24 cellular contexts compared by ENCODE assay signal in the genomic region with DNA sequence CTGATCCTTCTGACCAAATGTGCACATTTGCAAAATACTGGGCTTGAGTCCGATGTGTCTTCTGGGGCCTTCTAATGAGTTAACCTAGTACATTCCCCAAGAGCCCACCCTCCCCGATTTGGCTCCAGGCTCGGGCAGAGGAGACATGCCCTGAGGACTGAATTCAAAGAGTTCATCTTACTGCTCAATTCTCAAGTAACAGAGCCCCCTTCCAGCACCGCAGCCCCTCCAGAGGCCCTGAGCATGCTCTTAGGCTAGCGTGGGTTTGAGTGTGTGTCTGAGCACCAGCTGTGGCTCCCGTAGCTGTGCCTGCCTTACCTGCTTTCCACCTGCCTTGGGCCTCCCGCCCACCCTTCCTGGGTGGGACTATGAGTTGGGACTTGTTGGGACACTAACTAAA.
DNase-seq lines count a peak whose midpoint lies in the region; ATAC-seq and TF ChIP-seq lines count a peak whose summit lies in the region.
"Had no signal": no experiment of that assay in that cellular context is flagged by ENCODE, and none has a peak within 500 bp of the region (broad histone marks: within the 10 kb centered on the region; RNA-seq: fewer than 3 reads in every experiment).

No MANE protein-coding gene starts in this region.

- H3K9me3 Mint-ChIP-seq in CD8-positive, alpha-beta T cell = no peaks in the 10 kb centered on the region
- no peaks in the 10 kb centered on the region for H3K9me3 Mint-ChIP-seq in activated CD8-positive, alpha-beta T cell treated with anti-CD3 and anti-CD28 coated beads, Interleukin-2, amount 10 ng/mL, durations not matched to agents 7 days and 5 days (ENCODE audit: insufficient read depth)
- H3K9me3 Mint-ChIP-seq in naive thymus-derived CD4-positive, alpha-beta T cell = no peaks in the 10 kb centered on the region

- intact Hi-C loops in CD8-positive, alpha-beta T cell (cut with DNase I, micrococcal nuclease) = loop anchor here in 1 of 2 experiments (5.0 to 10.0 kb wide), 2 partner anchors 118 to 434 kb away; a partner anchor contains a TSS
- intact Hi-C loops in naive thymus-derived CD4-positive, alpha-beta T cell (cut with micrococcal nuclease) = loop anchor here in 1 of 2 donors (2.0 to 5.0 kb wide), 2 partner anchors 42 to 460 kb away; no protein-coding TSS in a partner anchor
- intact Hi-C loops in posterior vena cava (cut with DNase I) = no loop called here

- ATAC-seq in CD8-positive, alpha-beta T cell = no peak
- peak; percentile 21 for ATAC-seq in activated CD8-positive, alpha-beta T cell treated with anti-CD3 and anti-CD28 coated beads, Interleukin-2, amount 10 ng/mL, durations not matched to agents 7 days and 5 days
- ATAC-seq in naive thymus-derived CD4-positive, alpha-beta T cell = no peak
- ATAC-seq in GM18907 (IDR thresholded peaks at IDR 0.05; ENCODE audit: unreplicated experiment) (no peak), GM21619 (IDR thresholded peaks at IDR 0.05; ENCODE audit: unreplicated experiment) (no peak)
- ATAC-seq: activated CD4-positive, CD25-positive, alpha-beta regulatory T cell treated with anti-CD3 and anti-CD28 coated beads, Interleukin-2, amount 50 U/mL, for 24 hours; foreskin keratinocyte; GM12878; left lung had no signal

- H3K9me3 ChIP-seq in BLaER1 (no peaks in the 10 kb centered on the region), SJCRH30 (replicated peaks) (no peaks in the 10 kb centered on the region)
- no peaks in the 10 kb centered on the region for H3K9me3 ChIP-seq in CD8-positive, alpha-beta T cell (ENCODE audit: low read length)
- H3K9me3 ChIP-seq in naive thymus-derived CD4-positive, alpha-beta T cell (ENCODE audit: control insufficient read depth in 2 of 3, low read length in 3 of 3) = no peaks in the 10 kb centered on the region
- H3K9me3 ChIP-seq: left lung, MG63, mucosa of descending colon, ovary, thyroid gland had no signal

- TF ChIP-seq CTCF in CD8-positive, alpha-beta T cell (IDR thresholded peaks at IDR 0.05) = no peak

- DNase-seq in CD8-positive, alpha-beta T cell = peak in 1 of 7 experiments; percentile 51
- peak; percentile 23 for DNase-seq in activated CD8-positive, alpha-beta T cell treated with anti-CD3 and anti-CD28 coated beads, Interleukin-2, amount 10 ng/mL, durations not matched to agents 7 days and 5 days
- peak in 4 of 9 donors; percentile 7 to 21 (median 11) for DNase-seq in naive thymus-derived CD4-positive, alpha-beta T cell
- DNase-seq in posterior vena cava (ENCODE audit: low spot score) (no peak), SJCRH30 (no peak)
- DNase-seq: aorta; Calu3; foreskin keratinocyte; GDM1; left lung; MG63; mucosa of descending colon; NCI-H187 treated with DMSO at 0.1 percent for 48 hours; NCI-H510A treated with DMSO at 0.1 percent for 48 hours; ovary; SIG-M5; stimulated activated CD4-positive, alpha-beta T cell treated with anti-CD3 and anti-CD28 coated beads, Interleukin-4, amount 100 ng/mL, for 4 hours; T-helper 9 cell; thyroid gland had no signal

- H3K27me3 ChIP-seq in BLaER1 (no peaks in the 10 kb centered on the region), SJCRH30 (no peaks in the 10 kb centered on the region)
- H3K27me3 ChIP-seq in CD8-positive, alpha-beta T cell (ENCODE audit: insufficient read depth, low read length) = no peaks in the 10 kb centered on the region
- H3K27me3 ChIP-seq in naive thymus-derived CD4-positive, alpha-beta T cell (ENCODE audit: control insufficient read depth in 2 of 2, insufficient read depth in 2 of 2, low read length in 2 of 2) = no peaks in the 10 kb centered on the region
- H3K27me3 ChIP-seq: foreskin keratinocyte, left lung, MG63, ovary, thyroid gland had no signal

- peak overlapping the region; percentile 40 for H3K4me3 ChIP-seq in BLaER1
- no peak overlapping the region for H3K4me3 ChIP-seq in CD8-positive, alpha-beta T cell (ENCODE audit: low read depth, low read length)
- H3K4me3 ChIP-seq in naive thymus-derived CD4-positive, alpha-beta T cell (ENCODE audit: low read length) = peak overlapping the region; percentile 38
- H3K4me3 ChIP-seq in SJCRH30 = no peak overlapping the region
- H3K4me3 ChIP-seq: GM12878, left lung, MG63, mucosa of descending colon, ovary, thyroid gland had no signal

- H3K4me1 Mint-ChIP-seq in CD8-positive, alpha-beta T cell (ENCODE audit: low read depth) = peaks cover 48% of the 10 kb centered on the region
- peaks cover 45% of the 10 kb centered on the region for H3K4me1 Mint-ChIP-seq in activated CD8-positive, alpha-beta T cell treated with anti-CD3 and anti-CD28 coated beads, Interleukin-2, amount 10 ng/mL, durations not matched to agents 7 days and 5 days (ENCODE audit: low read depth)
- H3K4me1 Mint-ChIP-seq in naive thymus-derived CD4-positive, alpha-beta T cell = peaks cover 21 to 63% (median 41%) of the 10 kb centered on the region in 7 donors

- no peaks in the 10 kb centered on the region for H3K27me3 Mint-ChIP-seq in CD8-positive, alpha-beta T cell (ENCODE audit: low read depth)
- no peaks in the 10 kb centered on the region for H3K27me3 Mint-ChIP-seq in activated CD8-positive, alpha-beta T cell treated with anti-CD3 and anti-CD28 coated beads, Interleukin-2, amount 10 ng/mL, durations not matched to agents 7 days and 5 days (ENCODE audit: low read depth)
- peaks cover 0 to 4% (median 0%) of the 10 kb centered on the region in 5 donors for H3K27me3 Mint-ChIP-seq in naive thymus-derived CD4-positive, alpha-beta T cell

- peak overlapping the region; percentile 69 for H3K4me3 Mint-ChIP-seq in CD8-positive, alpha-beta T cell
- peak overlapping the region; percentile 68 for H3K4me3 Mint-ChIP-seq in activated CD8-positive, alpha-beta T cell treated with anti-CD3 and anti-CD28 coated beads, Interleukin-2, amount 10 ng/mL, durations not matched to agents 7 days and 5 days
- peak overlapping the region; percentile 73 to 92 (median 79) for H3K4me3 Mint-ChIP-seq in naive thymus-derived CD4-positive, alpha-beta T cell

- POLR2A ChIA-PET in CD8-positive, alpha-beta T cell (lab: Charles Lee) = interaction anchor here (1.4 to 1.6 kb wide), 2 partner anchors 13 to 117 kb away, joined by 7 to 9 read pairs; a partner anchor contains a TSS
- POLR2A ChIA-PET in activated CD8-positive, alpha-beta T cell treated with anti-CD3 and anti-CD28 coated beads, Interleukin-2, amount 10 ng/mL, durations not matched to agents 7 days and 5 days (lab: Charles Lee) = interaction anchor here (2.9 kb wide), 1 partner anchor 116 kb away, joined by 12 read pairs; a partner anchor contains a TSS
- POLR2A ChIA-PET in naive thymus-derived CD4-positive, alpha-beta T cell (lab: Charles Lee) = interaction anchor here (1.5 kb wide), 1 partner anchor 116 kb away, joined by 3 read pairs; a partner anchor contains a TSS

- no peaks in the 10 kb centered on the region for H3K36me3 ChIP-seq in BLaER1
- no peaks in the 10 kb centered on the region for H3K36me3 ChIP-seq in CD8-positive, alpha-beta T cell (ENCODE audit: insufficient read depth, low read length)
- H3K36me3 ChIP-seq in naive thymus-derived CD4-positive, alpha-beta T cell (ENCODE audit: control insufficient read depth in 2 of 3, insufficient read depth in 3 of 3, low read length in 3 of 3) = no peaks in the 10 kb centered on the region
- H3K36me3 ChIP-seq in SJCRH30 = no peaks in the 10 kb centered on the region
- H3K36me3 ChIP-seq: left lung, MG63, ovary, thyroid gland had no signal

- CTCF ChIA-PET in CD8-positive, alpha-beta T cell (lab: Charles Lee) = no interaction called here
- CTCF ChIA-PET in activated CD8-positive, alpha-beta T cell treated with anti-CD3 and anti-CD28 coated beads, Interleukin-2, amount 10 ng/mL, durations not matched to agents 7 days and 5 days (lab: Charles Lee) = no interaction called here
- CTCF ChIA-PET in naive thymus-derived CD4-positive, alpha-beta T cell (lab: Charles Lee) = interaction anchor here (1.3 kb wide), 1 partner anchor 58 kb away, joined by 3 read pairs; no protein-coding TSS in a partner anchor

- H3K9ac ChIP-seq in BLaER1 = peak overlapping the region; percentile 66

- H3K36me3 Mint-ChIP-seq in CD8-positive, alpha-beta T cell = no peaks in the 10 kb centered on the region
- no peaks in the 10 kb centered on the region for H3K36me3 Mint-ChIP-seq in activated CD8-positive, alpha-beta T cell treated with anti-CD3 and anti-CD28 coated beads, Interleukin-2, amount 10 ng/mL, durations not matched to agents 7 days and 5 days (ENCODE audit: low read depth)
- no peaks in the 10 kb centered on the region for H3K36me3 Mint-ChIP-seq in naive thymus-derived CD4-positive, alpha-beta T cell

- H3K27ac Mint-ChIP-seq in CD8-positive, alpha-beta T cell = peak overlapping the region; percentile 95
- H3K27ac Mint-ChIP-seq in activated CD8-positive, alpha-beta T cell treated with anti-CD3 and anti-CD28 coated beads, Interleukin-2, amount 10 ng/mL, durations not matched to agents 7 days and 5 days = peak overlapping the region; percentile 88
- H3K27ac Mint-ChIP-seq in naive thymus-derived CD4-positive, alpha-beta T cell = peak overlapping the region; percentile 90 to 99 (median 95)

- H4K20me1 ChIP-seq in BLaER1 = no peaks in the 10 kb centered on the region

- H3K4me2 ChIP-seq in BLaER1 = peak overlapping the region; percentile 92

- H3K27ac ChIP-seq in BLaER1 (peak overlapping the region; percentile 84), SJCRH30 (no peak overlapping the region)
- peak overlapping the region; percentile 52 for H3K27ac ChIP-seq in CD8-positive, alpha-beta T cell (ENCODE audit: low read depth, low read length)
- peak overlapping the region; percentile 85 for H3K27ac ChIP-seq in naive thymus-derived CD4-positive, alpha-beta T cell (ENCODE audit: low read depth, low read length)
- H3K27ac ChIP-seq: foreskin keratinocyte, ovary, thyroid gland had no signal

- H3K4me1 ChIP-seq in BLaER1 (peaks cover 97% of the 10 kb centered on the region), SJCRH30 (peaks cover 28% of the 10 kb centered on the region)
- peaks cover 37% of the 10 kb centered on the region for H3K4me1 ChIP-seq in CD8-positive, alpha-beta T cell (ENCODE audit: insufficient read depth, low read length)
- peaks cover 16 to 41% of the 10 kb centered on the region in 2 donors for H3K4me1 ChIP-seq in naive thymus-derived CD4-positive, alpha-beta T cell (ENCODE audit: control insufficient read depth in 2 of 2, insufficient read depth in 2 of 2, low read length in 2 of 2)

Comparison
In these comparisons a context has a peak if more than half of its experiments do, and no peak if none do; other contexts are left out.
1. H3K4me3 ChIP-seq: peak in BLaER1 (single experiment) and naive thymus-derived CD4-positive, alpha-beta T cell (single experiment); none in CD8-positive, alpha-beta T cell (single experiment) and SJCRH30 (single experiment).
2. Peak in every context shown above with its lines, with median percentiles within 50 percentile points of each other: H3K27ac Mint-ChIP-seq and H3K4me3 Mint-ChIP-seq.